In the genomic region with DNA sequence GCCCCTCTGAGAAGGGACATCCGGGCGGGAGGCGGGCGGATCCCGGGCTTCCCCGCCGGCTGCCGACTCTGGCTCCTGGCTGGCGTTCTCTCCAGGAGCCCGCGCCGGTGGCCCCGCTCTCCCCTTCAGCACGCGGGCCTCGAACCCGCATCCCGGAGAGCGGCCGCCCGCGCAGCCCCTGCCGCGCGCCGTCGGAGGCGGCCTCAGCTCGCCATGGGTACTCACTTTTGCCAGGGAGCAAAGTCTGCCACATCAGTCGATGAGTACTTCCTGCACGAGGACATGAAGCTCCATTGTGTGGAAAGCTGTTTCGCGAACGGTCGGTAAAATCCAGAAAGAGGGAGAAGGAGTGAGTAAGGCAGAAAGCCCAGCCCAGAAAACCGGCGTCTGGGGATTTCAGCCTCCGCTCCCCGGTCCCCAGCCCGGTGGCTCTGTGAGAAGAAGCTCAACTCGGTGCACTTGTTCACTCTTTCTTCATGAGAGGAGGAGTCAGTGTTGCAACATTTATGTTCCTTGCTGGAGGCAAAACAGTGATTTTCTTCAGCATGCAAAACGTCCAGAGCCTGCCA, we compare ENCODE assay signal across 1 cellular context.
TF ChIP-seq lines count a peak whose summit lies in the region.

PRLR (minus strand) TSS at position 445 of the 569 bp plus-strand sequence. CDS start 140,867 bp downstream, outside the sequence.

TF ChIP-seq in WTC11, 78 proteins besides CTCF, POLR2A, EP300 and RAD21 (continued from another document):
- TF ChIP-seq, protein P1, sequence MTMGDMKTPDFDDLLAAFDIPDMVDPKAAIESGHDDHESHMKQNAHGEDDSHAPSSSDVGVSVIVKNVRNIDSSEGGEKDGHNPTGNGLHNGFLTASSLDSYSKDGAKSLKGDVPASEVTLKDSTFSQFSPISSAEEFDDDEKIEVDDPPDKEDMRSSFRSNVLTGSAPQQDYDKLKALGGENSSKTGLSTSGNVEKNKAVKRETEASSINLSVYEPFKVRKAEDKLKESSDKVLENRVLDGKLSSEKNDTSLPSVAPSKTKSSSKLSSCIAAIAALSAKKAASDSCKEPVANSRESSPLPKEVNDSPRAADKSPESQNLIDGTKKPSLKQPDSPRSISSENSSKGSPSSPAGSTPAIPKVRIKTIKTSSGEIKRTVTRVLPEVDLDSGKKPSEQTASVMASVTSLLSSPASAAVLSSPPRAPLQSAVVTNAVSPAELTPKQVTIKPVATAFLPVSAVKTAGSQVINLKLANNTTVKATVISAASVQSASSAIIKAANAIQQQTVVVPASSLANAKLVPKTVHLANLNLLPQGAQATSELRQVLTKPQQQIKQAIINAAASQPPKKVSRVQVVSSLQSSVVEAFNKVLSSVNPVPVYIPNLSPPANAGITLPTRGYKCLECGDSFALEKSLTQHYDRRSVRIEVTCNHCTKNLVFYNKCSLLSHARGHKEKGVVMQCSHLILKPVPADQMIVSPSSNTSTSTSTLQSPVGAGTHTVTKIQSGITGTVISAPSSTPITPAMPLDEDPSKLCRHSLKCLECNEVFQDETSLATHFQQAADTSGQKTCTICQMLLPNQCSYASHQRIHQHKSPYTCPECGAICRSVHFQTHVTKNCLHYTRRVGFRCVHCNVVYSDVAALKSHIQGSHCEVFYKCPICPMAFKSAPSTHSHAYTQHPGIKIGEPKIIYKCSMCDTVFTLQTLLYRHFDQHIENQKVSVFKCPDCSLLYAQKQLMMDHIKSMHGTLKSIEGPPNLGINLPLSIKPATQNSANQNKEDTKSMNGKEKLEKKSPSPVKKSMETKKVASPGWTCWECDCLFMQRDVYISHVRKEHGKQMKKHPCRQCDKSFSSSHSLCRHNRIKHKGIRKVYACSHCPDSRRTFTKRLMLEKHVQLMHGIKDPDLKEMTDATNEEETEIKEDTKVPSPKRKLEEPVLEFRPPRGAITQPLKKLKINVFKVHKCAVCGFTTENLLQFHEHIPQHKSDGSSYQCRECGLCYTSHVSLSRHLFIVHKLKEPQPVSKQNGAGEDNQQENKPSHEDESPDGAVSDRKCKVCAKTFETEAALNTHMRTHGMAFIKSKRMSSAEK (CRISPR knock-in tag; IDR thresholded peaks at IDR 0.05; ENCODE audit: borderline replicate concordance), result no peak
- TF ChIP-seq ZNF263 (CRISPR knock-in tag; IDR thresholded peaks at IDR 0.05; ENCODE audit: low read depth) (no peak), JAZF1 (CRISPR knock-in tag; IDR thresholded peaks at IDR 0.05) (no peak), OVOL2 (CRISPR knock-in tag; IDR thresholded peaks at IDR 0.05; ENCODE audit: borderline replicate concordance) (no peak), ZBTB21 (CRISPR knock-in tag; IDR thresholded peaks at IDR 0.05; ENCODE audit: borderline replicate concordance) (no peak), MXD4 (CRISPR knock-in tag; IDR thresholded peaks at IDR 0.05; ENCODE audit: borderline replicate concordance) (no peak), GTF2I (CRISPR knock-in tag; conservative IDR thresholded peaks at IDR 0.05) (no peak), NFE2L1 (CRISPR knock-in tag; IDR thresholded peaks at IDR 0.05) (no peak), KAT7 (CRISPR knock-in tag; IDR thresholded peaks at IDR 0.05; ENCODE audit: borderline replicate concordance) (no peak)
- TF ChIP-seq, protein P2, sequence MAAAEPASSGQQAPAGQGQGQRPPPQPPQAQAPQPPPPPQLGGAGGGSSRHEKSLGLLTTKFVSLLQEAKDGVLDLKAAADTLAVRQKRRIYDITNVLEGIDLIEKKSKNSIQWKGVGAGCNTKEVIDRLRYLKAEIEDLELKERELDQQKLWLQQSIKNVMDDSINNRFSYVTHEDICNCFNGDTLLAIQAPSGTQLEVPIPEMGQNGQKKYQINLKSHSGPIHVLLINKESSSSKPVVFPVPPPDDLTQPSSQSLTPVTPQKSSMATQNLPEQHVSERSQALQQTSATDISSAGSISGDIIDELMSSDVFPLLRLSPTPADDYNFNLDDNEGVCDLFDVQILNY (CRISPR knock-in tag; IDR thresholded peaks at IDR 0.05), result 0 out of 2 replicates have a peak, but pooled peaks have one; percentile 36
- TF ChIP-seq, protein P3, sequence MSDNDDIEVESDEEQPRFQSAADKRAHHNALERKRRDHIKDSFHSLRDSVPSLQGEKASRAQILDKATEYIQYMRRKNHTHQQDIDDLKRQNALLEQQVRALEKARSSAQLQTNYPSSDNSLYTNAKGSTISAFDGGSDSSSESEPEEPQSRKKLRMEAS (CRISPR knock-in tag; IDR thresholded peaks at IDR 0.05), result peak; percentile 52; the same call in 1 of the 2 replicates
